In genomic region chr6:41713161-41713649, GRCh38 we compare ENCODE assay signal across 9 cellular contexts. TPM values are rescaled to one million over a fixed set of nuclear protein-coding genes. Genes with fewer than 3 reads are reported as not detected.
DNase-seq lines count a peak whose midpoint lies in the region; ATAC-seq, FAIRE-seq and TF ChIP-seq lines count a peak whose summit lies in the region.
"Had no signal": no experiment of that assay in that cellular context is flagged by ENCODE, and none has a peak within 500 bp of the region (broad histone marks: within the 10 kb centered on the region; RNA-seq: fewer than 3 reads in every experiment).

No MANE protein-coding gene starts in this region.

- 57 to 62% methylated on average over 9 of the region's 9 CpGs for WGBS in lung, 2 donors

- H3K27me3 ChIP-seq in astrocyte (ENCODE audit: insufficient read depth, low read length) (no peaks in the 10 kb centered on the region), lung (ENCODE audit: control insufficient read depth, insufficient read depth) (no peaks in the 10 kb centered on the region)

- H3K27ac Mint-ChIP-seq in astrocyte (ENCODE audit: unreplicated experiment) = no peak overlapping the region
- H3K27ac Mint-ChIP-seq in activated T-cell treated with anti-CD3 and anti-CD28 coated beads, Interleukin-2, amount 50 U/mL, for 72 hours = no peak overlapping the region
- H3K27ac Mint-ChIP-seq: activated naive CD4-positive, alpha-beta T cell treated with anti-CD3 and anti-CD28 coated beads, Interleukin-2, amount 50 U/mL, for 72 hours had no signal

- no peak overlapping the region for H3K4me3 Mint-ChIP-seq in astrocyte (ENCODE audit: unreplicated experiment)
- no peak overlapping the region for H3K4me3 Mint-ChIP-seq in activated T-cell treated with anti-CD3 and anti-CD28 coated beads, Interleukin-2, amount 50 U/mL, for 72 hours

- H3K27ac ChIP-seq in astrocyte (ENCODE audit: low read depth, low read length) = no peak overlapping the region
- H3K27ac ChIP-seq in lung (ENCODE audit: low read depth in 1 of 2, low read length in 1 of 2) = peak overlapping the region; percentile 53 to 73

- DNase-seq in Daoy (ENCODE audit: low read depth) (peak; percentile 83), astrocyte (ENCODE audit: low read depth) (peak; percentile 47), lung (ENCODE audit: low spot score) (peak; percentile 62), GOT3 (lab: John Stamatoyannopoulos, UW) (no peak)
- DNase-seq in stimulated activated CD4-positive, alpha-beta T cell treated with anti-CD3 and anti-CD28 coated beads, Interleukin-15, amount 100 ng/mL, for 24 hours = no peak
- no peak for DNase-seq in activated T-cell treated with anti-CD3 and anti-CD28 coated beads, Interleukin-2, amount 50 U/mL, for 72 hours

- FAIRE-seq in astrocyte (lab: Jason Lieb, UNC) = no peak

- H3K36me3 ChIP-seq in astrocyte (ENCODE audit: insufficient read depth, low read length) (no peaks in the 10 kb centered on the region), lung (ENCODE audit: control insufficient read depth in 2 of 2, insufficient read depth in 2 of 2, low read length in 2 of 2) (no peaks in the 10 kb centered on the region)

- peak overlapping the region; percentile 58 for H3K4me2 ChIP-seq in astrocyte (ENCODE audit: low read length)

- H4K20me1 ChIP-seq in astrocyte (ENCODE audit: insufficient read depth, low read length) = peaks cover 9% of the 10 kb centered on the region

- H2AFZ ChIP-seq in astrocyte (ENCODE audit: low read depth, low read length) = no peak overlapping the region

- ATAC-seq in HG03432 (IDR thresholded peaks at IDR 0.05; ENCODE audit: unreplicated experiment) = peak; percentile 30
- ATAC-seq in lung (ENCODE audit: insufficient read depth, low FRiP score) = peak; percentile 68
- ATAC-seq in HG03175 (IDR thresholded peaks at IDR 0.05; ENCODE audit: unreplicated experiment) = no peak
- ATAC-seq in activated T-cell treated with anti-CD3 and anti-CD28 coated beads, Interleukin-2, amount 50 U/mL, for 72 hours (replicated peaks in 1 of 2) = no peak

- peaks cover 20% of the 10 kb centered on the region for H3K27me3 Mint-ChIP-seq in astrocyte (ENCODE audit: low read depth, unreplicated experiment)
- no peaks in the 10 kb centered on the region for H3K27me3 Mint-ChIP-seq in activated T-cell treated with anti-CD3 and anti-CD28 coated beads, Interleukin-2, amount 50 U/mL, for 72 hours (ENCODE audit: low read depth)

- TF ChIP-seq CTCF in astrocyte (IDR thresholded peaks at IDR 0.05; ENCODE audit: insufficient read depth, low read depth, low read length) = no peak
- no peak for TF ChIP-seq CTCF in lung (IDR thresholded peaks at IDR 0.05; ENCODE audit: control extremely low read depth, extremely low read depth)

- no peaks in the 10 kb centered on the region for H3K9me3 ChIP-seq in astrocyte (ENCODE audit: insufficient read depth, low read depth, low read length)
- H3K9me3 ChIP-seq in lung (ENCODE audit: control insufficient read depth in 2 of 2, insufficient read depth in 1 of 2, low read length in 1 of 2) = no peaks in the 10 kb centered on the region

- no peak overlapping the region for H3K4me3 ChIP-seq in astrocyte (ENCODE audit: insufficient read depth, low read depth, low read length)
- no peak overlapping the region for H3K4me3 ChIP-seq in lung

- H3K4me1 Mint-ChIP-seq in astrocyte (ENCODE audit: low read depth, unreplicated experiment) = peaks cover 32% of the 10 kb centered on the region
- H3K4me1 Mint-ChIP-seq in activated T-cell treated with anti-CD3 and anti-CD28 coated beads, Interleukin-2, amount 50 U/mL, for 72 hours (ENCODE audit: low read depth) = peaks cover 28% of the 10 kb centered on the region

- H3K9me3 Mint-ChIP-seq in astrocyte (ENCODE audit: unreplicated experiment) = no peaks in the 10 kb centered on the region
- H3K9me3 Mint-ChIP-seq in activated T-cell treated with anti-CD3 and anti-CD28 coated beads, Interleukin-2, amount 50 U/mL, for 72 hours = no peaks in the 10 kb centered on the region
- H3K9me3 Mint-ChIP-seq: activated naive CD4-positive, alpha-beta T cell treated with anti-CD3 and anti-CD28 coated beads, Interleukin-2, amount 50 U/mL, for 72 hours had no signal

- no peak overlapping the region for H3K9ac ChIP-seq in astrocyte (ENCODE audit: low read length)

- peaks cover 3% of the 10 kb centered on the region for H3K36me3 Mint-ChIP-seq in astrocyte (ENCODE audit: low read depth, unreplicated experiment)
- no peaks in the 10 kb centered on the region for H3K36me3 Mint-ChIP-seq in activated T-cell treated with anti-CD3 and anti-CD28 coated beads, Interleukin-2, amount 50 U/mL, for 72 hours (ENCODE audit: insufficient read depth in 2 of 2)
- H3K36me3 Mint-ChIP-seq: activated naive CD4-positive, alpha-beta T cell treated with anti-CD3 and anti-CD28 coated beads, Interleukin-2, amount 50 U/mL, for 72 hours had no signal

- no peaks in the 10 kb centered on the region for H3K79me2 ChIP-seq in astrocyte (ENCODE audit: insufficient read depth, low read length)

- H3K4me1 ChIP-seq in astrocyte (ENCODE audit: insufficient read depth, low read length) (peaks cover 32% of the 10 kb centered on the region), lung (ENCODE audit: control insufficient read depth in 2 of 2, insufficient read depth in 2 of 2, low read length in 2 of 2) (peaks cover 24 to 30% of the 10 kb centered on the region in 2 donors)

RNA-seq across cellular contexts. Expression of gene TFEB, which starts 22.2 kb away (rescaled TPM):
- 4.0 and 8.1 TPM in 2 replicates for total RNA-seq in Daoy (2014; rRNA removed; shearing (Covaris generic))
- 3.9 and 4.7 TPM in 2 replicates for total RNA-seq in astrocyte
- 10 to 100 TPM; 13.3 to 38.4 TPM for total RNA-seq in lung
- 10 to 100 TPM; 23.1 to 32.5 TPM for polyA plus RNA-seq in lung
- 10 to 100 TPM; 15.3 to 17.5 TPM for total RNA-seq in activated T-cell treated with anti-CD3 and anti-CD28 coated beads, Interleukin-2, amount 50 U/mL, for 72 hours

RNA-seq across cellular contexts. Expression of gene PGC, which starts 34.0 kb away (rescaled TPM):
- total RNA-seq in Daoy (2014; rRNA removed; shearing (Covaris generic)) = not detected in 2 replicates
- not detected in 2 replicates for total RNA-seq in astrocyte
- total RNA-seq in lung = 100 to 1,000 TPM in 1 of 2 donors, 10 to 100 TPM in 1; 19.2 to 586 TPM
- 1,000 to 10,000 TPM in 1 of 2 donors, 100 to 1,000 TPM in 1; 348 to 1,394 TPM for polyA plus RNA-seq in lung
- total RNA-seq in activated T-cell treated with anti-CD3 and anti-CD28 coated beads, Interleukin-2, amount 50 U/mL, for 72 hours = not detected
- total RNA-seq: activated naive CD4-positive, alpha-beta T cell treated with anti-CD3 and anti-CD28 coated beads, Interleukin-2, amount 50 U/mL, for 72 hours had no signal

Comparison
In these comparisons a context has a peak if more than half of its experiments do, and no peak if none do; other contexts are left out.
1. DNase-seq: peak in Daoy (single experiment), astrocyte (single experiment) and lung (single experiment); none in GOT3 (single experiment), stimulated activated CD4-positive, alpha-beta T cell treated with anti-CD3 and anti-CD28 coated beads, Interleukin-15, amount 100 ng/mL, for 24 hours (single experiment) and activated T-cell treated with anti-CD3 and anti-CD28 coated beads, Interleukin-2, amount 50 U/mL, for 72 hours (0 of 2).
2. ATAC-seq: peak in HG03432 (single experiment) and lung (single experiment); none in HG03175 (single experiment) and activated T-cell treated with anti-CD3 and anti-CD28 coated beads, Interleukin-2, amount 50 U/mL, for 72 hours (0 of 2).
3. RNA of gene PGC, which starts 34.0 kb away (total RNA-seq): 19.2 to 586 TPM in lung; not detected in activated T-cell treated with anti-CD3 and anti-CD28 coated beads, Interleukin-2, amount 50 U/mL, for 72 hours, not detected in Daoy and not detected in astrocyte; every median in the first group is over 10 times any median in the second.